Comparison of ENCODE assay signal across 7 cellular contexts in the genomic region with DNA sequence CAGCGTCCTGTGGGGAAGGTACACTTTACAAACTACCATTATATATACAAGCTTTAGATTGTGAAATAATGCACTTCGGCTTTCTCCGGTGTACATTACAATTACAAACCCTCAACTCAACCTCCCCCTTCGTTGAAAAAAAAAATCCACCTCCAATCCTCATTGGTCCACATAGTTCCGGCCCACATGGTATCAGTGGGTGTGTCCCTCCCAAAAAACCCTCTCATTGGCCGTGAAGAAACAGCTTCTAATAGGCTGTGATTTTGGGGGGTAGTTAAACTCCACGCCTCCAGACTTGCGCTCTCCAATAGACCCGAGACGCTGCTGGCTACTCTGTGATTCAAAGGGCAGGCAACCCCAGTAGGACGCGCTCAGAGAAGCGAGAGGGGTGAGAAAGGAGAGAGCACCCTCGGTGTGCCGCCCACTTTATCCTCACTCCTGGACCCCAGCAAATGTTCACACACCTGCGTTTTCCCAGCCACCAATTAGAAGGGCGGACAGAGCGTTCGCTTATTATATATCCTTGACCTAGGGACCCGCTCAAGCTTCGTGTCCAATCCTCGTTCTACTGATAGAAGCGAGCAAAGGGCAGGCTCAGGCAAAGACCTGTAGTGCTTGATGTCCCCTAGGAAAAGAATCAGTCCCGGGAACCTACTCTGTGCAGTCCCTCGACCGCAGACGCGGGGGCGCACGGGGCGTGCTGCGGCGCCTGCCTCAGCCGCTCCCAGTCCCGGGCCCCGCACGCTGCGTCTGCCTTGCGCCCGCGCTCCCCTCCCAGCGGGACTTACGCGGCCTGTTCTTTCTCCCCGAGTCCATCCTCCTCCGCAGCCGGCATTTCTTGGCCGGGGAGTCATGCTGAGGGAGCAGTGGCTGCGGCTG. TPM values are rescaled to one million over a fixed set of nuclear protein-coding genes. Genes with fewer than 3 reads are reported as not detected.
DNase-seq lines count a peak whose midpoint lies in the region; ATAC-seq and TF ChIP-seq lines count a peak whose summit lies in the region.

No MANE protein-coding gene starts in this region.

- H3K36me3 ChIP-seq in body of pancreas (replicated peaks in 1 of 2; ENCODE audit: insufficient read depth in 1 of 2, low read depth in 2 of 2) (no peaks in the 10 kb centered on the region), sigmoid colon (no peaks in the 10 kb centered on the region)

- H3K27me3 ChIP-seq in body of pancreas (no peaks in the 10 kb centered on the region), sigmoid colon (no peaks in the 10 kb centered on the region)

- TF ChIP-seq POLR2A in body of pancreas (IDR thresholded peaks at IDR 0.05) (peak; percentile 61 to 87 (median 85)), sigmoid colon (IDR thresholded peaks at IDR 0.05) (peak; percentile 79 to 90)

- peak; percentile 77 for DNase-seq in NCI-H187 treated with DMSO at 0.1 percent for 48 hours (lab: John Stamatoyannopoulos, UW)
- DNase-seq in T-helper 9 cell = peak; percentile 46
- peak; percentile 69 to 88 (median 82) for DNase-seq in body of pancreas
- peak; percentile 95 for DNase-seq in iPS DF 4.7 (ENCODE audit: extremely low read depth, low spot score)
- DNase-seq in sigmoid colon = peak; percentile 85

- intact Hi-C loops in body of pancreas (cut with DNase I) (no loop called here), sigmoid colon (cut with DNase I) (loop anchor here (10.0 kb wide), 1 partner anchor 389 kb away; the partner anchor contains the start of gene LIPA)

- peak overlapping the region; percentile 80 to 89 (median 85) for H3K27ac ChIP-seq in body of pancreas
- peak overlapping the region; percentile 85 to 96 (median 88) for H3K27ac ChIP-seq in sigmoid colon

- TF ChIP-seq EP300 in sigmoid colon (IDR thresholded peaks at IDR 0.05) = no peak

- 0 to 1% methylated on average over 18 to 49 of the region's 49 CpGs for WGBS in body of pancreas, 2 donors
- 0% methylated on average over 49 of the region's 49 CpGs for WGBS in sigmoid colon, 2 donors

- TF ChIP-seq CTCF in body of pancreas (IDR thresholded peaks at IDR 0.05) (no peak), sigmoid colon (IDR thresholded peaks at IDR 0.05) (no peak)

- H3K4me3 ChIP-seq in body of pancreas (peak overlapping the region; percentile 88 to 93), sigmoid colon (peak overlapping the region; percentile 52 to 95 (median 78))

- no peaks in the 10 kb centered on the region for H3K9me3 ChIP-seq in body of pancreas
- no peaks in the 10 kb centered on the region for H3K9me3 ChIP-seq in sigmoid colon

- ATAC-seq in GM18508 (IDR thresholded peaks at IDR 0.05; ENCODE audit: insufficient read depth, unreplicated experiment) (peak; percentile 79), HG02970 (IDR thresholded peaks at IDR 0.05; ENCODE audit: low FRiP score, unreplicated experiment) (peak; percentile 87), body of pancreas (peak; percentile 89)

- H3K4me1 ChIP-seq in body of pancreas (peaks cover 20% of the 10 kb centered on the region), sigmoid colon (peaks cover 0 to 17% (median 13%) of the 10 kb centered on the region in 4 donors)

RNA-seq across cellular contexts. Expression of gene PANK1, which starts 1.0 kb away (rescaled TPM):
- total RNA-seq in body of pancreas (1 to 10 TPM; 2.6 to 3.0 TPM), sigmoid colon (1 to 10 TPM; 1.6 to 6.1 (median 3.7) TPM)
- 10 to 100 TPM in 2 of 3 donors, 1 to 10 TPM in 1; 7.5 to 26.4 (median 18.0) TPM for polyA plus RNA-seq in sigmoid colon

RNA-seq across cellular contexts. Expression of gene KIF20B, which starts 57.3 kb away (rescaled TPM):
- total RNA-seq in body of pancreas = 1 to 10 TPM in 1 of 2 donors, under 1 TPM in 1; 0.99 to 2.1 TPM
- 1 to 10 TPM; 1.7 to 2.9 (median 2.7) TPM for total RNA-seq in sigmoid colon
- 1 to 10 TPM in 2 of 3 donors, under 1 TPM in 1; 0.60 to 5.0 (median 1.2) TPM for polyA plus RNA-seq in sigmoid colon

Comparison
In these comparisons a context has a peak if more than half of its experiments do, and no peak if none do; other contexts are left out.
1. Peak in every context shown above with its lines: DNase-seq, ATAC-seq, H3K4me3 ChIP-seq and H3K27ac ChIP-seq.